ENCODE assay signal across 24 cellular contexts in the genomic region with DNA sequence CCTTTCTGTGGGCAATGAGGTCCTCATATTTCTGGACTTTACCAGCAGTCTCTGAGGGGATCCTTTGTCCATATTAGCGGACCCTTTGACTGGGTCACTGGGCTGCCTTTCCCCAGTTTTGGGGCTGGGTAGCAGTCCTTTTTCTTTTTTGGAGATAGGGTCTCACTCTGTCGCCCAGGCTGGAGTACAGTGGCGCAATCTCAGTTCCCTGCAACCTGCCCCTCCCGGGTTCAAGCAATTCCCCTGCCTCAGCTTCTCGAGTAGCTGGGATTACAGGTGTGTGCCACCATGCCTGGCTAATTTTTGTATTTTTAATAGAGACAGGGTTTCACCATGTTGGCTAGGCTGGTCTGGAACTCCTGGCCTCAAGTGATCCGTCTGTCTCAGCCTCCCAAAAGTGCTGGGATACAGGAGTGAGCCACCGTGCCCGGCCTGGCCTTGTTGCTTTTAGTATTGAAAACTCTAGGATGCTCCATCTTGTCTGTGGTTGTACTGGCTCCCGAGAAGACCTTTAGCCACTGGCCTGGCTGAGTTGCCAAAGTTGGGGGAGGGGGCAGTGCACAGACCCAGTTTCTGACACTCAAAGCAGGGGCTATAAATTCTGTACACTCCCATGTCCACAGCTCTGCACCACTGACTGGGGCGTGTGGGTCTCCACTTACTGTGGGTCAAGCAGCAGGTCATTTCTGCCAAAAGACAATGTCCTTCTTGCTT. TPM values are rescaled to one million over a fixed set of nuclear protein-coding genes. Genes with fewer than 3 reads are reported as not detected.
DNase-seq lines count a peak whose midpoint lies in the region; ATAC-seq and TF ChIP-seq lines count a peak whose summit lies in the region.
"Had no signal": no experiment of that assay in that cellular context is flagged by ENCODE, and none has a peak within 500 bp of the region (broad histone marks: within the 10 kb centered on the region; RNA-seq: fewer than 3 reads in every experiment).

No MANE protein-coding gene starts in this region.

- H3K27me3 ChIP-seq in tibial nerve, result no peaks in the 10 kb centered on the region
- H3K27me3 ChIP-seq: left lung, neutrophil had no signal

- H3K27me3 Mint-ChIP-seq in nephron progenitor cell (ENCODE audit: low read depth, poor library complexity) (peaks cover 46% of the 10 kb centered on the region), type B pancreatic cell (peaks cover 3% of the 10 kb centered on the region)

- peak overlapping the region; percentile 90 for H3K27ac Mint-ChIP-seq in nephron progenitor cell
- H3K27ac Mint-ChIP-seq in type B pancreatic cell, result no peak overlapping the region
- H3K27ac Mint-ChIP-seq: activated CD4-positive, alpha-beta T cell treated with anti-CD3 and anti-CD28 coated beads, Interleukin-2, amount 10 ng/mL, durations not matched to agents 24 days and 14 days; GM23338; stimulated activated effector memory CD8-positive, alpha-beta T cell treated with anti-CD3 and anti-CD28 coated beads, Interleukin-12 subunit alpha, Interleukin-12 subunit beta, amount 100 ng/mL, for 72 hours; T-helper 2 cell treated with Interferon-gamma antibody and Interleukin-4, amounts not matched to agents 5 μg/mL and 100 μg/mL, for 36 hours had no signal

- H3K4me3 ChIP-seq in coronary artery (no peak overlapping the region), tibial nerve (no peak overlapping the region)
- H3K4me3 ChIP-seq: A549, GM23338, left lung had no signal

- H3K27ac ChIP-seq in coronary artery, result no peak overlapping the region
- no peak overlapping the region for H3K27ac ChIP-seq in tibial nerve
- H3K27ac ChIP-seq: A549, epithelial cell of prostate, left lung, neutrophil had no signal

- TF ChIP-seq POLR2A in tibial nerve (IDR thresholded peaks at IDR 0.05), result no peak

- peak; percentile 44 for DNase-seq in activated CD8-positive, alpha-beta memory T cell treated with anti-CD3 and anti-CD28 coated beads for 24 hours
- no peak for DNase-seq in activated CD8-positive, alpha-beta memory T cell treated with anti-CD3 and anti-CD28 coated beads, Interleukin-2, amount 50 U/mL, for 4 hours
- DNase-seq in coronary artery (ENCODE audit: low spot score), result peak; percentile 45
- peak; percentile 57 for DNase-seq in nephron progenitor cell
- DNase-seq in type B pancreatic cell (ENCODE audit: extremely low spot score, unreplicated experiment), result peak; percentile 42
- DNase-seq in tibial nerve (ENCODE audit: low spot score in 2 of 2), result no peak
- DNase-seq in NCI-H128 (lab: John Stamatoyannopoulos, UW; ENCODE audit: unreplicated experiment), result no peak
- DNase-seq: activated CD4-positive, alpha-beta T cell treated with anti-CD3 and anti-CD28 coated beads, Interleukin-2, amount 10 ng/mL, durations not matched to agents 24 days and 14 days; CD4-positive, CD25-positive, alpha-beta regulatory T cell; effector CD8-positive, alpha-beta T cell; left lung; NCI-H2107; NCI-H345; Right ventricle myocardium superior; stimulated activated CD4-positive, alpha-beta T cell treated with anti-CD3 and anti-CD28 coated beads, Interleukin-4, amount 100 ng/mL, for 4 hours had no signal

- no peak for TF ChIP-seq EP300 in tibial nerve (IDR thresholded peaks at IDR 0.05)

- peaks cover 0 to 38% (median 0%) of the 10 kb centered on the region in 4 donors for H3K4me1 ChIP-seq in tibial nerve
- H3K4me1 ChIP-seq: A549 had no signal

- 82 to 90% methylated on average over 10 of the region's 10 CpGs for whole genome bisulfite sequencing in tibial nerve, 2 donors

- H3K36me3 Mint-ChIP-seq in nephron progenitor cell (ENCODE audit: low read depth) (no peaks in the 10 kb centered on the region), type B pancreatic cell (no peaks in the 10 kb centered on the region)

- H3K9me3 Mint-ChIP-seq in nephron progenitor cell, result no peaks in the 10 kb centered on the region
- H3K9me3 Mint-ChIP-seq in type B pancreatic cell, result no peaks in the 10 kb centered on the region
- H3K9me3 Mint-ChIP-seq: activated CD4-positive, alpha-beta T cell treated with anti-CD3 and anti-CD28 coated beads, Interleukin-2, amount 10 ng/mL, durations not matched to agents 24 days and 14 days; activated naive CD4-positive, alpha-beta T cell treated with anti-CD3 and anti-CD28 coated beads, Interleukin-2, amount 50 U/mL, for 72 hours; CD4-positive, CD25-positive, alpha-beta regulatory T cell; GM23338; stimulated activated effector memory CD8-positive, alpha-beta T cell treated with anti-CD3 and anti-CD28 coated beads, Interleukin-12 subunit alpha, Interleukin-12 subunit beta, amount 100 ng/mL, for 72 hours; T-helper 2 cell treated with Interferon-gamma antibody and Interleukin-4, amounts not matched to agents 5 μg/mL and 100 μg/mL, for 36 hours had no signal

- TF ChIP-seq CTCF in coronary artery (IDR thresholded peaks at IDR 0.05), result no peak
- no peak for TF ChIP-seq CTCF in nephron progenitor cell (IDR thresholded peaks at IDR 0.05)
- no peak for TF ChIP-seq CTCF in type B pancreatic cell (conservative IDR thresholded peaks at IDR 0.05)
- no peak for TF ChIP-seq CTCF in tibial nerve (IDR thresholded peaks at IDR 0.05)

- ATAC-seq in GM19463 (IDR thresholded peaks at IDR 0.05; ENCODE audit: unreplicated experiment), result no peak
- ATAC-seq: A549; GM23338; left lung; Panc1; stimulated activated effector memory CD8-positive, alpha-beta T cell treated with anti-CD3 and anti-CD28 coated beads, Interleukin-12 subunit alpha, Interleukin-12 subunit beta, amount 100 ng/mL, for 72 hours had no signal

- H3K36me3 ChIP-seq in tibial nerve, result peaks cover 0 to 7% (median 0%) of the 10 kb centered on the region in 3 donors
- H3K36me3 ChIP-seq: left lung, neutrophil had no signal

- H3K4me1 Mint-ChIP-seq in nephron progenitor cell (peaks cover 61% of the 10 kb centered on the region), type B pancreatic cell (ENCODE audit: unreplicated experiment) (peaks cover 14% of the 10 kb centered on the region)
- H3K4me1 Mint-ChIP-seq: GM23338 had no signal

- H3K4me3 Mint-ChIP-seq in nephron progenitor cell, result no peak overlapping the region
- no peak overlapping the region for H3K4me3 Mint-ChIP-seq in type B pancreatic cell
- H3K4me3 Mint-ChIP-seq: activated CD4-positive, alpha-beta T cell treated with anti-CD3 and anti-CD28 coated beads, Interleukin-2, amount 10 ng/mL, durations not matched to agents 24 days and 14 days; GM23338; stimulated activated effector memory CD8-positive, alpha-beta T cell treated with anti-CD3 and anti-CD28 coated beads, Interleukin-12 subunit alpha, Interleukin-12 subunit beta, amount 100 ng/mL, for 72 hours; T-helper 2 cell treated with Interferon-gamma antibody and Interleukin-4, amounts not matched to agents 5 μg/mL and 100 μg/mL, for 36 hours had no signal

- H3K9me3 ChIP-seq in tibial nerve, result no peaks in the 10 kb centered on the region
- H3K9me3 ChIP-seq: A549, left lung, neutrophil had no signal

RNA-seq across cellular contexts. Expression of a gene that starts 33.1 kb away (rescaled TPM):
- total RNA-seq in type B pancreatic cell (ENCODE audit: low replicate concordance), result 6.4 and 9.1 TPM in 2 replicates
- total RNA-seq in tibial nerve, result 10 to 100 TPM; 14.6 to 25.1 (median 17.5) TPM

Comparison
In these comparisons a context has a peak if more than half of its experiments do, and no peak if none do; other contexts are left out.
1. DNase-seq: peak in activated CD8-positive, alpha-beta memory T cell treated with anti-CD3 and anti-CD28 coated beads for 24 hours (single experiment), coronary artery (single experiment), nephron progenitor cell (single experiment) and type B pancreatic cell (single experiment); none in activated CD8-positive, alpha-beta memory T cell treated with anti-CD3 and anti-CD28 coated beads, Interleukin-2, amount 50 U/mL, for 4 hours (single experiment), tibial nerve (0 of 2) and NCI-H128 (single experiment).